In genomic region chr15:24944939-24945338, GRCh38 we compare ENCODE assay signal across 1 cellular context.
TF ChIP-seq lines count a peak whose summit lies in the region.

No MANE protein-coding gene starts in this region.

TF ChIP-seq in HepG2, 621 proteins besides CTCF, POLR2A, EP300 and RAD21:
- TF ChIP-seq ZKSCAN8 (CRISPR knock-in tag; IDR thresholded peaks at IDR 0.05; ENCODE audit: borderline replicate concordance): no peak
- TF ChIP-seq KIAA2018 (CRISPR knock-in tag; IDR thresholded peaks at IDR 0.05; ENCODE audit: borderline replicate concordance): no peak
- no peak for TF ChIP-seq CREB3 (CRISPR knock-in tag; IDR thresholded peaks at IDR 0.05)
- TF ChIP-seq ZNF362 (CRISPR knock-in tag; IDR thresholded peaks at IDR 0.05; ENCODE audit: borderline replicate concordance): peak; percentile 20; the same call in 1 of the 2 replicates
- 0 out of 2 replicates have a peak, but pooled peaks have one; percentile 17 for TF ChIP-seq FOXP4 (CRISPR knock-in tag; IDR thresholded peaks at IDR 0.05)
- no peak for TF ChIP-seq PBX2 (CRISPR knock-in tag; IDR thresholded peaks at IDR 0.05)
- no peak for TF ChIP-seq ZNF597 (CRISPR knock-in tag; IDR thresholded peaks at IDR 0.05)
- no peak for TF ChIP-seq SMAD9 (CRISPR knock-in tag; IDR thresholded peaks at IDR 0.05)
- TF ChIP-seq SOX13 (IDR thresholded peaks at IDR 0.05): no peak
- peak in 1 of 2 experiments; percentile 58; a peak in 1 of 4 replicates for TF ChIP-seq SOX13 (CRISPR knock-in tag; conservative IDR thresholded peaks at IDR 0.05 in 1 of 2, IDR thresholded peaks at IDR 0.05 in 1 of 2)
- peak; percentile 66 for TF ChIP-seq HNF1A (IDR thresholded peaks at IDR 0.05; ENCODE audit: low read depth)
- TF ChIP-seq HNF1A (CRISPR knock-in tag; IDR thresholded peaks at IDR 0.05; ENCODE audit: borderline replicate concordance): peak; percentile 61; the same call in 1 of the 2 replicates
- no peak for TF ChIP-seq USF2 (IDR thresholded peaks at IDR 0.05; ENCODE audit: low read depth, low read length)
- TF ChIP-seq USF2 (CRISPR knock-in tag; IDR thresholded peaks at IDR 0.05; ENCODE audit: borderline replicate concordance): no peak
- TF ChIP-seq ZMYM4 (CRISPR knock-in tag; IDR thresholded peaks at IDR 0.05): no peak
- TF ChIP-seq AGO2 (optimal IDR thresholded peaks at IDR 0.05; ENCODE audit: low read depth, low read length): no peak
- TF ChIP-seq ONECUT2 (CRISPR knock-in tag; IDR thresholded peaks at IDR 0.05): no peak
- TF ChIP-seq ZNF331 (CRISPR knock-in tag; IDR thresholded peaks at IDR 0.05): no peak
